Comparison of ENCODE assay signal across 1 cellular context in genomic region chr20:21017381-21018085, GRCh38.
A peak's percentile ranks its signal among the peaks of the same experiment; 100 is the strongest.
TF ChIP-seq lines count a peak whose summit lies in the region.

No MANE protein-coding gene starts in this region.

TF ChIP-seq in HepG2, 621 proteins besides CTCF, POLR2A, EP300 and RAD21 (continued from another document and continues in another):
- TF ChIP-seq GTF3A (CRISPR knock-in tag; conservative IDR thresholded peaks at IDR 0.05) = no peak
- no peak for TF ChIP-seq CBX5 (CRISPR knock-in tag; IDR thresholded peaks at IDR 0.05; ENCODE audit: borderline replicate concordance)
- TF ChIP-seq BCL6 (CRISPR knock-in tag; IDR thresholded peaks at IDR 0.05) = peak; percentile 83
- TF ChIP-seq ZHX1 (CRISPR knock-in tag; IDR thresholded peaks at IDR 0.05; ENCODE audit: low read depth) = no peak
- no peak for TF ChIP-seq ESRRA (CRISPR knock-in tag; IDR thresholded peaks at IDR 0.05; ENCODE audit: low read depth)
- TF ChIP-seq PAWR (CRISPR knock-in tag; IDR thresholded peaks at IDR 0.05; ENCODE audit: borderline replicate concordance) = no peak
- peak; percentile 63 for TF ChIP-seq HNF4A (CRISPR knock-in tag; IDR thresholded peaks at IDR 0.05)
- no peak for TF ChIP-seq FOXM1 (CRISPR knock-in tag; IDR thresholded peaks at IDR 0.05)
- no peak for TF ChIP-seq HNRNPL (IDR thresholded peaks at IDR 0.05; ENCODE audit: low read depth, low read length)
- TF ChIP-seq, protein P1, sequence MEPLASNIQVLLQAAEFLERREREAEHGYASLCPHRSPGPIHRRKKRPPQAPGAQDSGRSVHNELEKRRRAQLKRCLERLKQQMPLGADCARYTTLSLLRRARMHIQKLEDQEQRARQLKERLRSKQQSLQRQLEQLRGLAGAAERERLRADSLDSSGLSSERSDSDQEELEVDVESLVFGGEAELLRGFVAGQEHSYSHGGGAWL (CRISPR knock-in tag; IDR thresholded peaks at IDR 0.05) = no peak; the same call in 1 of the 2 replicates
- TF ChIP-seq EHMT2 (IDR thresholded peaks at IDR 0.05; ENCODE audit: borderline replicate concordance, low read depth, low read length) = 0 out of 2 replicates have a peak, but pooled peaks have one; percentile 18
- peak; percentile 97 for TF ChIP-seq ISL2 (CRISPR knock-in tag; IDR thresholded peaks at IDR 0.05)
- TF ChIP-seq MATR3 (CRISPR knock-in tag; IDR thresholded peaks at IDR 0.05) = no peak
- 0 out of 2 replicates have a peak, but pooled peaks have one; percentile 24 for TF ChIP-seq POGZ (CRISPR knock-in tag; IDR thresholded peaks at IDR 0.05)
- TF ChIP-seq, protein P2, sequence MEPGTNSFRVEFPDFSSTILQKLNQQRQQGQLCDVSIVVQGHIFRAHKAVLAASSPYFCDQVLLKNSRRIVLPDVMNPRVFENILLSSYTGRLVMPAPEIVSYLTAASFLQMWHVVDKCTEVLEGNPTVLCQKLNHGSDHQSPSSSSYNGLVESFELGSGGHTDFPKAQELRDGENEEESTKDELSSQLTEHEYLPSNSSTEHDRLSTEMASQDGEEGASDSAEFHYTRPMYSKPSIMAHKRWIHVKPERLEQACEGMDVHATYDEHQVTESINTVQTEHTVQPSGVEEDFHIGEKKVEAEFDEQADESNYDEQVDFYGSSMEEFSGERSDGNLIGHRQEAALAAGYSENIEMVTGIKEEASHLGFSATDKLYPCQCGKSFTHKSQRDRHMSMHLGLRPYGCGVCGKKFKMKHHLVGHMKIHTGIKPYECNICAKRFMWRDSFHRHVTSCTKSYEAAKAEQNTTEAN (CRISPR knock-in tag; conservative IDR thresholded peaks at IDR 0.05) = peak; percentile 29; the same call in 1 of the 2 replicates
- no peak for TF ChIP-seq ZNF337 (CRISPR knock-in tag; IDR thresholded peaks at IDR 0.05; ENCODE audit: borderline replicate concordance, low read depth)
- TF ChIP-seq FOXP1 (IDR thresholded peaks at IDR 0.05) = no peak
- TF ChIP-seq FOXP1 (CRISPR knock-in tag; IDR thresholded peaks at IDR 0.05) = peak; percentile 64; the same call in 1 of the 2 replicates
- no peak for TF ChIP-seq FIP1L1 (IDR thresholded peaks at IDR 0.05; ENCODE audit: borderline replicate concordance, insufficient read depth, low read depth, low read length)
- TF ChIP-seq ZNF224 (CRISPR knock-in tag; IDR thresholded peaks at IDR 0.05) = no peak
- TF ChIP-seq, protein P3, sequence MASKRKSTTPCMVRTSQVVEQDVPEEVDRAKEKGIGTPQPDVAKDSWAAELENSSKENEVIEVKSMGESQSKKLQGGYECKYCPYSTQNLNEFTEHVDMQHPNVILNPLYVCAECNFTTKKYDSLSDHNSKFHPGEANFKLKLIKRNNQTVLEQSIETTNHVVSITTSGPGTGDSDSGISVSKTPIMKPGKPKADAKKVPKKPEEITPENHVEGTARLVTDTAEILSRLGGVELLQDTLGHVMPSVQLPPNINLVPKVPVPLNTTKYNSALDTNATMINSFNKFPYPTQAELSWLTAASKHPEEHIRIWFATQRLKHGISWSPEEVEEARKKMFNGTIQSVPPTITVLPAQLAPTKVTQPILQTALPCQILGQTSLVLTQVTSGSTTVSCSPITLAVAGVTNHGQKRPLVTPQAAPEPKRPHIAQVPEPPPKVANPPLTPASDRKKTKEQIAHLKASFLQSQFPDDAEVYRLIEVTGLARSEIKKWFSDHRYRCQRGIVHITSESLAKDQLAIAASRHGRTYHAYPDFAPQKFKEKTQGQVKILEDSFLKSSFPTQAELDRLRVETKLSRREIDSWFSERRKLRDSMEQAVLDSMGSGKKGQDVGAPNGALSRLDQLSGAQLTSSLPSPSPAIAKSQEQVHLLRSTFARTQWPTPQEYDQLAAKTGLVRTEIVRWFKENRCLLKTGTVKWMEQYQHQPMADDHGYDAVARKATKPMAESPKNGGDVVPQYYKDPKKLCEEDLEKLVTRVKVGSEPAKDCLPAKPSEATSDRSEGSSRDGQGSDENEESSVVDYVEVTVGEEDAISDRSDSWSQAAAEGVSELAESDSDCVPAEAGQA (IDR thresholded peaks at IDR 0.05; ENCODE audit: low read depth) = no peak
- TF ChIP-seq, protein P3 (CRISPR knock-in tag; IDR thresholded peaks at IDR 0.05; ENCODE audit: borderline replicate concordance) = no peak
- peak; percentile 83 for TF ChIP-seq POLR2G (IDR thresholded peaks at IDR 0.05; ENCODE audit: low read depth, low read length)
- TF ChIP-seq RCOR2 (CRISPR knock-in tag; IDR thresholded peaks at IDR 0.05) = peak; percentile 62; the same call in 1 of the 2 replicates
- TF ChIP-seq RBM39 (IDR thresholded peaks at IDR 0.05; ENCODE audit: low read depth, low read length, poor library complexity, severe bottlenecking) = no peak
- no peak for TF ChIP-seq HOXA9 (CRISPR knock-in tag; IDR thresholded peaks at IDR 0.05; ENCODE audit: borderline replicate concordance)
- peak; percentile 26 for TF ChIP-seq ZFX (CRISPR knock-in tag; IDR thresholded peaks at IDR 0.05; ENCODE audit: low read depth)
- no peak for TF ChIP-seq MYC (CRISPR knock-in tag; IDR thresholded peaks at IDR 0.05; ENCODE audit: borderline replicate concordance)
- peak; percentile 84; the same call in 1 of the 2 replicates for TF ChIP-seq RXRA (CRISPR knock-in tag; IDR thresholded peaks at IDR 0.05)
- TF ChIP-seq AHR (CRISPR knock-in tag; IDR thresholded peaks at IDR 0.05) = peak; percentile 75; the same call in 1 of the 2 replicates
- TF ChIP-seq ZNF891 (CRISPR knock-in tag; IDR thresholded peaks at IDR 0.05) = no peak
- TF ChIP-seq, protein P4, sequence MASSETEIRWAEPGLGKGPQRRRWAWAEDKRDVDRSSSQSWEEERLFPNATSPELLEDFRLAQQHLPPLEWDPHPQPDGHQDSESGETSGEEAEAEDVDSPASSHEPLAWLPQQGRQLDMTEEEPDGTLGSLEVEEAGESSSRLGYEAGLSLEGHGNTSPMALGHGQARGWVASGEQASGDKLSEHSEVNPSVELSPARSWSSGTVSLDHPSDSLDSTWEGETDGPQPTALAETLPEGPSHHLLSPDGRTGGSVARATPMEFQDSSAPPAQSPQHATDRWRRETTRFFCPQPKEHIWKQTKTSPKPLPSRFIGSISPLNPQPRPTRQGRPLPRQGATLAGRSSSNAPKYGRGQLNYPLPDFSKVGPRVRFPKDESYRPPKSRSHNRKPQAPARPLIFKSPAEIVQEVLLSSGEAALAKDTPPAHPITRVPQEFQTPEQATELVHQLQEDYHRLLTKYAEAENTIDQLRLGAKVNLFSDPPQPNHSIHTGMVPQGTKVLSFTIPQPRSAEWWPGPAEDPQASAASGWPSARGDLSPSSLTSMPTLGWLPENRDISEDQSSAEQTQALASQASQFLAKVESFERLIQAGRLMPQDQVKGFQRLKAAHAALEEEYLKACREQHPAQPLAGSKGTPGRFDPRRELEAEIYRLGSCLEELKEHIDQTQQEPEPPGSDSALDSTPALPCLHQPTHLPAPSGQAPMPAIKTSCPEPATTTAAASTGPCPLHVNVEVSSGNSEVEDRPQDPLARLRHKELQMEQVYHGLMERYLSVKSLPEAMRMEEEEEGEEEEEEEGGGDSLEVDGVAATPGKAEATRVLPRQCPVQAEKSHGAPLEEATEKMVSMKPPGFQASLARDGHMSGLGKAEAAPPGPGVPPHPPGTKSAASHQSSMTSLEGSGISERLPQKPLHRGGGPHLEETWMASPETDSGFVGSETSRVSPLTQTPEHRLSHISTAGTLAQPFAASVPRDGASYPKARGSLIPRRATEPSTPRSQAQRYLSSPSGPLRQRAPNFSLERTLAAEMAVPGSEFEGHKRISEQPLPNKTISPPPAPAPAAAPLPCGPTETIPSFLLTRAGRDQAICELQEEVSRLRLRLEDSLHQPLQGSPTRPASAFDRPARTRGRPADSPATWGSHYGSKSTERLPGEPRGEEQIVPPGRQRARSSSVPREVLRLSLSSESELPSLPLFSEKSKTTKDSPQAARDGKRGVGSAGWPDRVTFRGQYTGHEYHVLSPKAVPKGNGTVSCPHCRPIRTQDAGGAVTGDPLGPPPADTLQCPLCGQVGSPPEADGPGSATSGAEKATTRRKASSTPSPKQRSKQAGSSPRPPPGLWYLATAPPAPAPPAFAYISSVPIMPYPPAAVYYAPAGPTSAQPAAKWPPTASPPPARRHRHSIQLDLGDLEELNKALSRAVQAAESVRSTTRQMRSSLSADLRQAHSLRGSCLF (CRISPR knock-in tag; IDR thresholded peaks at IDR 0.05; ENCODE audit: borderline replicate concordance) = no peak
- no peak for TF ChIP-seq ZNF136 (CRISPR knock-in tag; IDR thresholded peaks at IDR 0.05; ENCODE audit: low read depth)
- TF ChIP-seq ARNT2 (CRISPR knock-in tag; IDR thresholded peaks at IDR 0.05; ENCODE audit: low read depth) = no peak; the same call in 1 of the 2 replicates
- no peak for TF ChIP-seq THAP8 (CRISPR knock-in tag; IDR thresholded peaks at IDR 0.05; ENCODE audit: borderline replicate concordance)
- TF ChIP-seq STAT5B (CRISPR knock-in tag; IDR thresholded peaks at IDR 0.05) = 0 out of 2 replicates have a peak, but pooled peaks have one; percentile 43
- TF ChIP-seq, protein P5, sequence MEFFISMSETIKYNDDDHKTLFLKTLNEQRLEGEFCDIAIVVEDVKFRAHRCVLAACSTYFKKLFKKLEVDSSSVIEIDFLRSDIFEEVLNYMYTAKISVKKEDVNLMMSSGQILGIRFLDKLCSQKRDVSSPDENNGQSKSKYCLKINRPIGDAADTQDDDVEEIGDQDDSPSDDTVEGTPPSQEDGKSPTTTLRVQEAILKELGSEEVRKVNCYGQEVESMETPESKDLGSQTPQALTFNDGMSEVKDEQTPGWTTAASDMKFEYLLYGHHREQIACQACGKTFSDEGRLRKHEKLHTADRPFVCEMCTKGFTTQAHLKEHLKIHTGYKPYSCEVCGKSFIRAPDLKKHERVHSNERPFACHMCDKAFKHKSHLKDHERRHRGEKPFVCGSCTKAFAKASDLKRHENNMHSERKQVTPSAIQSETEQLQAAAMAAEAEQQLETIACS (CRISPR knock-in tag; IDR thresholded peaks at IDR 0.05) = no peak
- TF ChIP-seq, protein P6, sequence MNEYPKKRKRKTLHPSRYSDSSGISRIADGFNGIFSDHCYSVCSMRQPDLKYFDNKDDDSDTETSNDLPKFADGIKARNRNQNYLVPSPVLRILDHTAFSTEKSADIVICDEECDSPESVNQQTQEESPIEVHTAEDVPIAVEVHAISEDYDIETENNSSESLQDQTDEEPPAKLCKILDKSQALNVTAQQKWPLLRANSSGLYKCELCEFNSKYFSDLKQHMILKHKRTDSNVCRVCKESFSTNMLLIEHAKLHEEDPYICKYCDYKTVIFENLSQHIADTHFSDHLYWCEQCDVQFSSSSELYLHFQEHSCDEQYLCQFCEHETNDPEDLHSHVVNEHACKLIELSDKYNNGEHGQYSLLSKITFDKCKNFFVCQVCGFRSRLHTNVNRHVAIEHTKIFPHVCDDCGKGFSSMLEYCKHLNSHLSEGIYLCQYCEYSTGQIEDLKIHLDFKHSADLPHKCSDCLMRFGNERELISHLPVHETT (CRISPR knock-in tag; conservative IDR thresholded peaks at IDR 0.05) = 0 out of 2 replicates have a peak, but pooled peaks have one; percentile 25
- TF ChIP-seq ZC3H13 (CRISPR knock-in tag; IDR thresholded peaks at IDR 0.05) = no peak
- TF ChIP-seq, protein P7, sequence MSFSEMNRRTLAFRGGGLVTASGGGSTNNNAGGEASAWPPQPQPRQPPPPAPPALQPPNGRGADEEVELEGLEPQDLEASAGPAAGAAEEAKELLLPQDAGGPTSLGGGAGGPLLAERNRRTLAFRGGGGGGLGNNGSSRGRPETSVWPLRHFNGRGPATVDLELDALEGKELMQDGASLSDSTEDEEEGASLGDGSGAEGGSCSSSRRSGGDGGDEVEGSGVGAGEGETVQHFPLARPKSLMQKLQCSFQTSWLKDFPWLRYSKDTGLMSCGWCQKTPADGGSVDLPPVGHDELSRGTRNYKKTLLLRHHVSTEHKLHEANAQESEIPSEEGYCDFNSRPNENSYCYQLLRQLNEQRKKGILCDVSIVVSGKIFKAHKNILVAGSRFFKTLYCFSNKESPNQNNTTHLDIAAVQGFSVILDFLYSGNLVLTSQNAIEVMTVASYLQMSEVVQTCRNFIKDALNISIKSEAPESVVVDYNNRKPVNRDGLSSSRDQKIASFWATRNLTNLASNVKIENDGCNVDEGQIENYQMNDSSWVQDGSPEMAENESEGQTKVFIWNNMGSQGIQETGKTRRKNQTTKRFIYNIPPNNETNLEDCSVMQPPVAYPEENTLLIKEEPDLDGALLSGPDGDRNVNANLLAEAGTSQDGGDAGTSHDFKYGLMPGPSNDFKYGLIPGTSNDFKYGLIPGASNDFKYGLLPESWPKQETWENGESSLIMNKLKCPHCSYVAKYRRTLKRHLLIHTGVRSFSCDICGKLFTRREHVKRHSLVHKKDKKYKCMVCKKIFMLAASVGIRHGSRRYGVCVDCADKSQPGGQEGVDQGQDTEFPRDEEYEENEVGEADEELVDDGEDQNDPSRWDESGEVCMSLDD (CRISPR knock-in tag; IDR thresholded peaks at IDR 0.05; ENCODE audit: borderline replicate concordance) = no peak
